ENCODE assay signal across 1 cellular context in the genomic region with DNA sequence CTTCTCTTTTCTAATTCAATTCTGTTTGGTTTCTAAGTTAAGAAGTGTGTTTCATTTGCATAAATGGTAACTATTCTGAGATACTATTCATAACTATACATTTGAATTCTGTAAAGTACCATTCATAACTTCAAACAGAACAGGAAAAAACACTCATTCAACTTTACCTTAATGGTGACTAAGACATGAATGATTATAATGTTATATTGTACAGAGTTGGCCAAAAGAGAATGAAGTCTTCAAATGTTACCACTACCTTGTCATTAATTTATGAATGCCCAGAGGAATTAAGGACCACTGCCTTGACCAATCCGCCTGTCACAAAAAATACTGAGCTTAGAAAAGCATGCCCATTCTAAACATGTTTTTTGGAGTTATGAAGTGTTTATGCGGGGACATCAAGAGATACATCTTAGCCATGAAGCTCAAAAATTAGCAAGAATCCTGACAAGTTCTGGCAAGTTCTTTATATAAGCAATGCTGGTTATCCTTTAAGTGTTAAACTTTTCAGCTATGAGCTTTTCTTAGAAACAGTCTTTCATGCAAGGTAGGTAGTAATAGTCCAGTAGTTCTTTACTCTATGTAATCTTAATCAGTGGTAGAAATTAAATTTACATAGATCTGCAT.
TF ChIP-seq lines count a peak whose summit lies in the region.

No MANE protein-coding gene starts in this region.

TF ChIP-seq in HCT116, 20 proteins besides CTCF, POLR2A, EP300 and RAD21 (continued from another document):
- no peak for TF ChIP-seq EZH2 (IDR thresholded peaks at IDR 0.05)
- TF ChIP-seq YY1 (IDR thresholded peaks at IDR 0.05; ENCODE audit: extremely low read depth, insufficient replicate concordance, low read depth, low read length), result no peak
- no peak for TF ChIP-seq ZNF274 (IDR thresholded peaks at IDR 0.05; ENCODE audit: low read depth, low read length)
- TF ChIP-seq TCF7L2 (IDR thresholded peaks at IDR 0.05; ENCODE audit: borderline replicate concordance, extremely low read depth, insufficient read depth, insufficient read length), result no peak
- TF ChIP-seq FOSL1 (IDR thresholded peaks at IDR 0.05; ENCODE audit: low read depth), result no peak
- TF ChIP-seq, protein P1, sequence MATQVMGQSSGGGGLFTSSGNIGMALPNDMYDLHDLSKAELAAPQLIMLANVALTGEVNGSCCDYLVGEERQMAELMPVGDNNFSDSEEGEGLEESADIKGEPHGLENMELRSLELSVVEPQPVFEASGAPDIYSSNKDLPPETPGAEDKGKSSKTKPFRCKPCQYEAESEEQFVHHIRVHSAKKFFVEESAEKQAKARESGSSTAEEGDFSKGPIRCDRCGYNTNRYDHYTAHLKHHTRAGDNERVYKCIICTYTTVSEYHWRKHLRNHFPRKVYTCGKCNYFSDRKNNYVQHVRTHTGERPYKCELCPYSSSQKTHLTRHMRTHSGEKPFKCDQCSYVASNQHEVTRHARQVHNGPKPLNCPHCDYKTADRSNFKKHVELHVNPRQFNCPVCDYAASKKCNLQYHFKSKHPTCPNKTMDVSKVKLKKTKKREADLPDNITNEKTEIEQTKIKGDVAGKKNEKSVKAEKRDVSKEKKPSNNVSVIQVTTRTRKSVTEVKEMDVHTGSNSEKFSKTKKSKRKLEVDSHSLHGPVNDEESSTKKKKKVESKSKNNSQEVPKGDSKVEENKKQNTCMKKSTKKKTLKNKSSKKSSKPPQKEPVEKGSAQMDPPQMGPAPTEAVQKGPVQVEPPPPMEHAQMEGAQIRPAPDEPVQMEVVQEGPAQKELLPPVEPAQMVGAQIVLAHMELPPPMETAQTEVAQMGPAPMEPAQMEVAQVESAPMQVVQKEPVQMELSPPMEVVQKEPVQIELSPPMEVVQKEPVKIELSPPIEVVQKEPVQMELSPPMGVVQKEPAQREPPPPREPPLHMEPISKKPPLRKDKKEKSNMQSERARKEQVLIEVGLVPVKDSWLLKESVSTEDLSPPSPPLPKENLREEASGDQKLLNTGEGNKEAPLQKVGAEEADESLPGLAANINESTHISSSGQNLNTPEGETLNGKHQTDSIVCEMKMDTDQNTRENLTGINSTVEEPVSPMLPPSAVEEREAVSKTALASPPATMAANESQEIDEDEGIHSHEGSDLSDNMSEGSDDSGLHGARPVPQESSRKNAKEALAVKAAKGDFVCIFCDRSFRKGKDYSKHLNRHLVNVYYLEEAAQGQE (IDR thresholded peaks at IDR 0.05; ENCODE audit: low read depth), result no peak
- TF ChIP-seq ELF1 (IDR thresholded peaks at IDR 0.05; ENCODE audit: borderline replicate concordance, low read depth), result no peak
- TF ChIP-seq CEBPB (IDR thresholded peaks at IDR 0.05; ENCODE audit: low read depth), result no peak
- no peak for TF ChIP-seq MAX (IDR thresholded peaks at IDR 0.05)
- no peak for TF ChIP-seq JUND (IDR thresholded peaks at IDR 0.05)
- TF ChIP-seq ZFX (IDR thresholded peaks at IDR 0.05), result no peak
- no peak for TF ChIP-seq ZBTB33 (IDR thresholded peaks at IDR 0.05; ENCODE audit: extremely low read depth, insufficient replicate concordance, low read length)
- no peak for TF ChIP-seq EZH2phosphoT487 (IDR thresholded peaks at IDR 0.05; ENCODE audit: borderline replicate concordance)
